21 cellular contexts compared by ENCODE assay signal in genomic region chr1:64186898-64187280, GRCh38. TPM values are rescaled to one million over a fixed set of nuclear protein-coding genes. Genes with fewer than 3 reads are reported as not detected.
DNase-seq lines count a peak whose midpoint lies in the region; ATAC-seq and TF ChIP-seq lines count a peak whose summit lies in the region.
"Had no signal": no experiment of that assay in that cellular context is flagged by ENCODE, and none has a peak within 500 bp of the region (broad histone marks: within the 10 kb centered on the region; RNA-seq: fewer than 3 reads in every experiment).

No MANE protein-coding gene starts in this region.

- no peak for TF ChIP-seq POLR2A in heart left ventricle (IDR thresholded peaks at IDR 0.05)

- DNase-seq in heart left ventricle (no peak), cardiac septum (ENCODE audit: low spot score) (no peak), WTC11 (ENCODE audit: low spot score) (no peak), chondrocyte (ENCODE audit: low spot score) (no peak), hepatic stellate cell (ENCODE audit: low spot score) (no peak), iPS-NIHi7 (ENCODE audit: extremely low spot score) (no peak)
- DNase-seq in stimulated activated effector memory CD8-positive, alpha-beta T cell treated with anti-CD3 and anti-CD28 coated beads, Interleukin-12 subunit alpha, Interleukin-12 subunit beta, amount 100 ng/mL, for 72 hours (ENCODE audit: low spot score in 2 of 2): no peak
- DNase-seq: 8988T; CD4-positive, alpha-beta memory T cell; DMS153; DMS79; GDM1; H9 had no signal

- H3K27ac ChIP-seq in heart left ventricle: peak overlapping the region in 7 of 12 donors; percentile 24 to 75 (median 47)
- H3K27ac ChIP-seq: BLaER1 had no signal

- H3K27me3 Mint-ChIP-seq in WTC11 (ENCODE audit: low read depth) (no peaks in the 10 kb centered on the region), chondrocyte (ENCODE audit: low read depth) (no peaks in the 10 kb centered on the region)

- CTCF ChIA-PET in WTC11 (lab: Charles Lee): interaction anchor here (1.5 kb wide), 1 partner anchor 513 kb away, joined by 3 read pairs; no protein-coding TSS in a partner anchor

- H3K4me1 ChIP-seq in heart left ventricle: peaks cover 0 to 19% (median 3%) of the 10 kb centered on the region in 12 donors

- no peaks in the 10 kb centered on the region for H3K36me3 ChIP-seq in heart left ventricle
- H3K36me3 ChIP-seq: BLaER1 had no signal

- 70 to 86% (median 82%) methylated on average over 7 of the region's 7 CpGs for WGBS in heart left ventricle, 4 donors

- no peak overlapping the region for H3K4me3 ChIP-seq in heart left ventricle
- H3K4me3 ChIP-seq: BLaER1 had no signal

- H3K36me3 Mint-ChIP-seq in WTC11 (no peaks in the 10 kb centered on the region), chondrocyte (ENCODE audit: low read depth) (peaks cover 8% of the 10 kb centered on the region)
- H3K36me3 Mint-ChIP-seq in stimulated activated effector memory CD8-positive, alpha-beta T cell treated with anti-CD3 and anti-CD28 coated beads, Interleukin-12 subunit alpha, Interleukin-12 subunit beta, amount 100 ng/mL, for 72 hours: no peaks in the 10 kb centered on the region
- H3K36me3 Mint-ChIP-seq: CD14-positive monocyte; CD4-positive, alpha-beta memory T cell had no signal

- POLR2A ChIA-PET in WTC11 (lab: Charles Lee): no interaction called here

- no peak for TF ChIP-seq CTCF in heart left ventricle (IDR thresholded peaks at IDR 0.05)
- TF ChIP-seq CTCF in WTC11 (IDR thresholded peaks at IDR 0.05): no peak
- no peak for TF ChIP-seq CTCF in chondrocyte (IDR thresholded peaks at IDR 0.05)

- H3K4me1 Mint-ChIP-seq in WTC11 (peaks cover 20% of the 10 kb centered on the region), chondrocyte (ENCODE audit: low read depth) (peaks cover 13% of the 10 kb centered on the region)
- no peaks in the 10 kb centered on the region for H3K4me1 Mint-ChIP-seq in stimulated activated effector memory CD8-positive, alpha-beta T cell treated with anti-CD3 and anti-CD28 coated beads, Interleukin-12 subunit alpha, Interleukin-12 subunit beta, amount 100 ng/mL, for 72 hours
- H3K4me1 Mint-ChIP-seq: CD14-positive monocyte had no signal

- intact Hi-C loops in heart left ventricle (cut with DNase I): no loop called here
- intact Hi-C loops in cardiac septum (cut with DNase I): no loop called here

- H3K27me3 ChIP-seq in heart left ventricle: no peaks in the 10 kb centered on the region
- H3K27me3 ChIP-seq: BLaER1 had no signal

- ATAC-seq in heart left ventricle (peak in 2 of 4 donors; percentile 15 to 22), WTC11 (no peak), GM18502 (IDR thresholded peaks at IDR 0.05; ENCODE audit: poor library complexity, unreplicated experiment) (no peak)
- peak; percentile 6 for ATAC-seq in stimulated activated effector memory CD8-positive, alpha-beta T cell treated with anti-CD3 and anti-CD28 coated beads, Interleukin-12 subunit alpha, Interleukin-12 subunit beta, amount 100 ng/mL, for 72 hours
- ATAC-seq: HepG2 had no signal

- H3K4me3 Mint-ChIP-seq in WTC11 (no peak overlapping the region), chondrocyte (ENCODE audit: unreplicated experiment) (no peak overlapping the region)
- H3K4me3 Mint-ChIP-seq in stimulated activated effector memory CD8-positive, alpha-beta T cell treated with anti-CD3 and anti-CD28 coated beads, Interleukin-12 subunit alpha, Interleukin-12 subunit beta, amount 100 ng/mL, for 72 hours: no peak overlapping the region
- H3K4me3 Mint-ChIP-seq: CD14-positive monocyte; CD4-positive, alpha-beta memory T cell; H9 had no signal

- H3K9me3 ChIP-seq in heart left ventricle: no peaks in the 10 kb centered on the region

- H3K9me3 Mint-ChIP-seq in WTC11 (0 out of 2 replicates have a peak, but pooled peaks cover 4% of the 10 kb centered on the region), chondrocyte (ENCODE audit: low read depth) (no peaks in the 10 kb centered on the region)
- H3K9me3 Mint-ChIP-seq in stimulated activated effector memory CD8-positive, alpha-beta T cell treated with anti-CD3 and anti-CD28 coated beads, Interleukin-12 subunit alpha, Interleukin-12 subunit beta, amount 100 ng/mL, for 72 hours: no peaks in the 10 kb centered on the region
- H3K9me3 Mint-ChIP-seq: H9 had no signal

- 0 out of 2 replicates have a peak overlapping the region, but pooled peaks have one; percentile 74 for H3K27ac Mint-ChIP-seq in WTC11
- peak overlapping the region; percentile 2 for H3K27ac Mint-ChIP-seq in chondrocyte (ENCODE audit: unreplicated experiment)
- H3K27ac Mint-ChIP-seq in stimulated activated effector memory CD8-positive, alpha-beta T cell treated with anti-CD3 and anti-CD28 coated beads, Interleukin-12 subunit alpha, Interleukin-12 subunit beta, amount 100 ng/mL, for 72 hours: no peak overlapping the region
- H3K27ac Mint-ChIP-seq: CD14-positive monocyte; CD4-positive, alpha-beta memory T cell had no signal

TF ChIP-seq in WTC11, 78 proteins besides CTCF, POLR2A, EP300 and RAD21 (continues in another document):
- TF ChIP-seq CBFB (CRISPR knock-in tag; IDR thresholded peaks at IDR 0.05; ENCODE audit: low read depth): no peak
- TF ChIP-seq NR3C1 (CRISPR knock-in tag; conservative IDR thresholded peaks at IDR 0.05; ENCODE audit: low read depth): no peak
- no peak for TF ChIP-seq PRRX2 (CRISPR knock-in tag; IDR thresholded peaks at IDR 0.05)
- TF ChIP-seq, protein P1, sequence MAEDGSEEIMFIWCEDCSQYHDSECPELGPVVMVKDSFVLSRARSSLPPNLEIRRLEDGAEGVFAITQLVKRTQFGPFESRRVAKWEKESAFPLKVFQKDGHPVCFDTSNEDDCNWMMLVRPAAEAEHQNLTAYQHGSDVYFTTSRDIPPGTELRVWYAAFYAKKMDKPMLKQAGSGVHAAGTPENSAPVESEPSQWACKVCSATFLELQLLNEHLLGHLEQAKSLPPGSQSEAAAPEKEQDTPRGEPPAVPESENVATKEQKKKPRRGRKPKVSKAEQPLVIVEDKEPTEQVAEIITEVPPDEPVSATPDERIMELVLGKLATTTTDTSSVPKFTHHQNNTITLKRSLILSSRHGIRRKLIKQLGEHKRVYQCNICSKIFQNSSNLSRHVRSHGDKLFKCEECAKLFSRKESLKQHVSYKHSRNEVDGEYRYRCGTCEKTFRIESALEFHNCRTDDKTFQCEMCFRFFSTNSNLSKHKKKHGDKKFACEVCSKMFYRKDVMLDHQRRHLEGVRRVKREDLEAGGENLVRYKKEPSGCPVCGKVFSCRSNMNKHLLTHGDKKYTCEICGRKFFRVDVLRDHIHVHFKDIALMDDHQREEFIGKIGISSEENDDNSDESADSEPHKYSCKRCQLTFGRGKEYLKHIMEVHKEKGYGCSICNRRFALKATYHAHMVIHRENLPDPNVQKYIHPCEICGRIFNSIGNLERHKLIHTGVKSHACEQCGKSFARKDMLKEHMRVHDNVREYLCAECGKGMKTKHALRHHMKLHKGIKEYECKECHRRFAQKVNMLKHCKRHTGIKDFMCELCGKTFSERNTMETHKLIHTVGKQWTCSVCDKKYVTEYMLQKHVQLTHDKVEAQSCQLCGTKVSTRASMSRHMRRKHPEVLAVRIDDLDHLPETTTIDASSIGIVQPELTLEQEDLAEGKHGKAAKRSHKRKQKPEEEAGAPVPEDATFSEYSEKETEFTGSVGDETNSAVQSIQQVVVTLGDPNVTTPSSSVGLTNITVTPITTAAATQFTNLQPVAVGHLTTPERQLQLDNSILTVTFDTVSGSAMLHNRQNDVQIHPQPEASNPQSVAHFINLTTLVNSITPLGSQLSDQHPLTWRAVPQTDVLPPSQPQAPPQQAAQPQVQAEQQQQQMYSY (CRISPR knock-in tag; IDR thresholded peaks at IDR 0.05): no peak
- TF ChIP-seq E2F5 (CRISPR knock-in tag; IDR thresholded peaks at IDR 0.05): no peak
- TF ChIP-seq, protein P2, sequence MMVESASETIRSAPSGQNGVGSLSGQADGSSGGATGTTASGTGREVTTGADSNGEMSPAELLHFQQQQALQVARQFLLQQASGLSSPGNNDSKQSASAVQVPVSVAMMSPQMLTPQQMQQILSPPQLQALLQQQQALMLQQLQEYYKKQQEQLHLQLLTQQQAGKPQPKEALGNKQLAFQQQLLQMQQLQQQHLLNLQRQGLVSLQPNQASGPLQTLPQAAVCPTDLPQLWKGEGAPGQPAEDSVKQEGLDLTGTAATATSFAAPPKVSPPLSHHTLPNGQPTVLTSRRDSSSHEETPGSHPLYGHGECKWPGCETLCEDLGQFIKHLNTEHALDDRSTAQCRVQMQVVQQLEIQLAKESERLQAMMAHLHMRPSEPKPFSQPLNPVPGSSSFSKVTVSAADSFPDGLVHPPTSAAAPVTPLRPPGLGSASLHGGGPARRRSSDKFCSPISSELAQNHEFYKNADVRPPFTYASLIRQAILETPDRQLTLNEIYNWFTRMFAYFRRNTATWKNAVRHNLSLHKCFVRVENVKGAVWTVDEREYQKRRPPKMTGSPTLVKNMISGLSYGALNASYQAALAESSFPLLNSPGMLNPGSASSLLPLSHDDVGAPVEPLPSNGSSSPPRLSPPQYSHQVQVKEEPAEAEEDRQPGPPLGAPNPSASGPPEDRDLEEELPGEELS (CRISPR knock-in tag; IDR thresholded peaks at IDR 0.05): no peak
- TF ChIP-seq ETV6 (CRISPR knock-in tag; IDR thresholded peaks at IDR 0.05): no peak
- TF ChIP-seq CREM (CRISPR knock-in tag; IDR thresholded peaks at IDR 0.05): no peak
- no peak for TF ChIP-seq E2F1 (CRISPR knock-in tag; IDR thresholded peaks at IDR 0.05)
- TF ChIP-seq ZNF423 (CRISPR knock-in tag; IDR thresholded peaks at IDR 0.05): no peak
- no peak for TF ChIP-seq ZBTB21 (CRISPR knock-in tag; IDR thresholded peaks at IDR 0.05; ENCODE audit: borderline replicate concordance)

RNA-seq across cellular contexts. Expression of gene UBE2U, which starts 16.5 kb away (rescaled TPM):
- total RNA-seq in heart left ventricle (1 to 10 TPM in 2 of 9 donors, under 1 TPM in 1, not detected in 6; 0.19 to 2.7 (median 2.5) TPM), cardiac septum (not detected), WTC11 (2021) (not detected in 3 replicates), chondrocyte (0.27 TPM in 1 of 3 replicates, not detected in the others)
- not detected for polyA plus RNA-seq in heart left ventricle
- total RNA-seq: A673; CD4-positive, alpha-beta memory T cell; Daoy; H1; H9; HepG2 had no signal
- polyA plus RNA-seq: AG04450; CD14-positive monocyte; CD4-positive, alpha-beta memory T cell; H1; HepG2 had no signal
